In the genomic region with DNA sequence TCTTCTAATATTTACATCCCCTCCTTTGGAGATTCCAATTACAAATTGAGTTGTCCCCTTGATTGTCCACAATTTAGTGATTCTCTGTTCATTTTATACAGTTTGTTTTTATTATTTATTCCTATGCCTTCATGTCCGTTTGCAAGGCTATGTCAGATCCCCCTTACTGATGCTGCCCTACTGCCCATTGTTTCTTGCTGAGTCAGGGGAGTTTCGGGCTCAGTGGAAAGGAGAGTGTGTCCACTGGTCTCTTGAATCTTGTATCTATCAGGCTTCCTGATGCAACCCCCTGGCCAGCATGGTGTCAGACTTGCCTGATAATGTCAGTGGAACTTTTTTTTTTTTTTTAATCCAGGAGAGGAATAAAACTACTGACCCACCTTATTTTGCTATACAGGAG, we compare ENCODE assay signal across 22 cellular contexts.
DNase-seq lines count a peak whose midpoint lies in the region; ATAC-seq, FAIRE-seq and TF ChIP-seq lines count a peak whose summit lies in the region.
"Had no signal": no experiment of that assay in that cellular context is flagged by ENCODE, and none has a peak within 500 bp of the region (broad histone marks: within the 10 kb centered on the region; RNA-seq: fewer than 3 reads in every experiment).

No MANE protein-coding gene starts in this region.

- no peak for TF ChIP-seq RAD21 in HepG2 (CRISPR knock-in tag; IDR thresholded peaks at IDR 0.05)
- no peak for TF ChIP-seq RAD21 in IMR-90 (IDR thresholded peaks at IDR 0.05; ENCODE audit: low read length)
- no peak for TF ChIP-seq RAD21 in H1 (IDR thresholded peaks at IDR 0.05 in 1 of 2, conservative IDR thresholded peaks at IDR 0.05 in 1 of 2; ENCODE audit: low read depth in 2 of 2, low read length in 2 of 2)

- H3K56ac ChIP-seq in IMR-90 (ENCODE audit: extremely low read depth, insufficient read depth, low read length): no peak overlapping the region
- no peak overlapping the region for H3K56ac ChIP-seq in H1 (replicated peaks; ENCODE audit: insufficient read length, low read depth, low read length)

- no peak for TF ChIP-seq CTCF in HepG2 (CRISPR knock-in tag; IDR thresholded peaks at IDR 0.05)
- TF ChIP-seq CTCF in right lobe of liver (IDR thresholded peaks at IDR 0.05): no peak
- TF ChIP-seq CTCF in IMR-90 (conservative IDR thresholded peaks at IDR 0.05; ENCODE audit: low read depth, low read length): no peak
- no peak for TF ChIP-seq CTCF in H1 (IDR thresholded peaks at IDR 0.05; ENCODE audit: control extremely low read depth in 1 of 3, insufficient read depth in 1 of 3, low read depth in 1 of 3, low read length in 3 of 3)
- no peak for TF ChIP-seq CTCF in pancreas (IDR thresholded peaks at IDR 0.05)

- H2BK20ac ChIP-seq in IMR-90 (ENCODE audit: low read depth, low read length) (no peak overlapping the region), H1 (ENCODE audit: low read length) (no peak overlapping the region)

- H3K36me3 ChIP-seq in HepG2 (replicated peaks in 1 of 2; ENCODE audit: control insufficient read depth in 1 of 2, insufficient read depth in 2 of 2, low read length in 2 of 2) (no peaks in the 10 kb centered on the region), right lobe of liver (no peaks in the 10 kb centered on the region), IMR-90 (ENCODE audit: control insufficient read depth, insufficient read depth, low read length) (no peaks in the 10 kb centered on the region), H1 (ENCODE audit: control insufficient read depth in 2 of 4, insufficient read depth in 4 of 4, low read length in 3 of 4) (no peaks in the 10 kb centered on the region), neuronal stem cell (replicated peaks in 1 of 2; ENCODE audit: control insufficient read depth in 2 of 2, insufficient read depth in 2 of 2, low read length in 2 of 2) (no peaks in the 10 kb centered on the region), pancreas (no peaks in the 10 kb centered on the region)
- H3K36me3 ChIP-seq: BLaER1 had no signal

- dilution Hi-C loops in IMR-90 (cut with HindIII; ENCODE audit: low sequenced_read_pairs, unreplicated experiment): no loop called here

- H3K9me3 ChIP-seq in HepG2 (ENCODE audit: low read length): no peaks in the 10 kb centered on the region
- H3K9me3 ChIP-seq in right lobe of liver: no peaks in the 10 kb centered on the region
- 0 out of 2 replicates have a peak, but pooled peaks cover 2% of the 10 kb centered on the region for H3K9me3 ChIP-seq in IMR-90 (ENCODE audit: control insufficient read depth, insufficient read depth, low read length)
- no peaks in the 10 kb centered on the region for H3K9me3 ChIP-seq in H1 (ENCODE audit: insufficient read depth in 2 of 2, low read depth in 1 of 2, low read length in 1 of 2)
- no peaks in the 10 kb centered on the region for H3K9me3 ChIP-seq in neuronal stem cell (replicated peaks in 1 of 2; ENCODE audit: control insufficient read depth in 2 of 2, insufficient read depth in 1 of 2, low read depth in 1 of 2, low read length in 2 of 2)
- H3K9me3 ChIP-seq in pancreas: no peaks in the 10 kb centered on the region
- H3K9me3 ChIP-seq: BLaER1, Caco-2 had no signal

- ATAC-seq in HepG2 (no peak), right lobe of liver (no peak), IMR-90 (ENCODE audit: low read depth) (no peak), pancreas (no peak)
- ATAC-seq: CD8-positive, alpha-beta T cell; HCT116 had no signal

- H3K79me1 ChIP-seq in IMR-90 (ENCODE audit: low read depth in 1 of 2, low read length in 2 of 2) (no peaks in the 10 kb centered on the region), H1 (ENCODE audit: low read depth, low read length) (no peaks in the 10 kb centered on the region), neuronal stem cell (ENCODE audit: low read depth, low read length) (no peaks in the 10 kb centered on the region)

- H2BK5ac ChIP-seq in IMR-90 (ENCODE audit: low read depth, low read length, poor library complexity, severe bottlenecking): no peak overlapping the region
- 0 out of 2 replicates have a peak overlapping the region, but pooled peaks have one; percentile 18 for H2BK5ac ChIP-seq in H1 (ENCODE audit: low read depth, low read length)
- no peak overlapping the region for H2BK5ac ChIP-seq in neuronal stem cell (ENCODE audit: low read length)

- intact Hi-C loops in HepG2 (cut with micrococcal nuclease; ENCODE audit: unreplicated experiment) (no loop called here), right lobe of liver (cut with DNase I) (no loop called here), IMR-90 (cut with micrococcal nuclease) (no loop called here), pancreas (cut with DNase I) (no loop called here)

- H4K8ac ChIP-seq in IMR-90 (ENCODE audit: low read depth in 2 of 2, low read length in 2 of 2) (no peak overlapping the region), H1 (ENCODE audit: extremely low read depth, insufficient read depth, low read length) (no peak overlapping the region), neuronal stem cell (ENCODE audit: low read depth, low read length) (no peak overlapping the region)

- in situ Hi-C loops in HepG2 (cut with HindIII; ENCODE audit: extremely low pct_ligation_motif_present, low pct_unique_long_range_greater_than_20kb): no loop called here
- in situ Hi-C loops in IMR-90 (cut with MboI; ENCODE audit: low sequenced_read_pairs): no loop called here

- H3K27ac ChIP-seq in HepG2 (ENCODE audit: extremely low read length, insufficient read depth, low read length): no peak overlapping the region
- H3K27ac ChIP-seq in right lobe of liver: no peak overlapping the region
- H3K27ac ChIP-seq in IMR-90 (ENCODE audit: insufficient read depth, low read length): no peak overlapping the region
- H3K27ac ChIP-seq in H1 (ENCODE audit: low read depth, low read length): no peak overlapping the region
- no peak overlapping the region for H3K27ac ChIP-seq in neuronal stem cell (replicated peaks; ENCODE audit: low read length)
- no peak overlapping the region for H3K27ac ChIP-seq in pancreas
- H3K27ac ChIP-seq: BLaER1, C4-2B had no signal

- H2BK12ac ChIP-seq in H1 (ENCODE audit: low read depth, low read length): no peak overlapping the region
- H2BK12ac ChIP-seq in neuronal stem cell (ENCODE audit: low read length): no peak overlapping the region

- POLR2A ChIA-PET in HepG2 (lab: Yijun Ruan, JAX): no interaction called here
- POLR2A ChIA-PET in IMR-90 (lab: Charles Lee; ENCODE audit: unreplicated experiment): no interaction called here
- POLR2A ChIA-PET in H1 (lab: Charles Lee; ENCODE audit: partially characterized antibody): no interaction called here

- H3K18ac ChIP-seq in IMR-90 (ENCODE audit: low read depth, low read length): no peak overlapping the region
- H3K18ac ChIP-seq in H1 (ENCODE audit: extremely low read depth, low read length): no peak overlapping the region
- no peak overlapping the region for H3K18ac ChIP-seq in neuronal stem cell (ENCODE audit: low read length)

- no peaks in the 10 kb centered on the region for H4K20me1 ChIP-seq in HepG2 (ENCODE audit: insufficient read depth, low read length)
- H4K20me1 ChIP-seq in IMR-90 (ENCODE audit: insufficient read depth, low read length): no peaks in the 10 kb centered on the region
- H4K20me1 ChIP-seq in H1 (replicated peaks in 1 of 2; ENCODE audit: control insufficient read depth in 1 of 2, insufficient read depth in 2 of 2, low read length in 2 of 2): no peaks in the 10 kb centered on the region
- H4K20me1 ChIP-seq: BLaER1 had no signal

- H3K27me3 ChIP-seq in HepG2 (ENCODE audit: control insufficient read depth in 1 of 2, insufficient read depth in 2 of 2, low read length in 2 of 2) (no peaks in the 10 kb centered on the region), right lobe of liver (no peaks in the 10 kb centered on the region), IMR-90 (ENCODE audit: control insufficient read depth, insufficient read depth, low read length) (no peaks in the 10 kb centered on the region), H1 (replicated peaks in 1 of 4; ENCODE audit: control insufficient read depth in 3 of 4, extremely low read depth in 1 of 4, insufficient read depth in 3 of 4, low read length in 3 of 4) (no peaks in the 10 kb centered on the region), neuronal stem cell (ENCODE audit: control insufficient read depth in 3 of 3, insufficient read depth in 3 of 3, low read depth in 1 of 3, low read length in 3 of 3) (no peaks in the 10 kb centered on the region), pancreas (no peaks in the 10 kb centered on the region)
- H3K27me3 ChIP-seq: BLaER1 had no signal

- BruUV-seq in HepG2 (replicated peaks; lab: Mats Ljungman, UMichigan) (no TSS peak), IMR-90 (replicated peaks; lab: Mats Ljungman, UMichigan) (no TSS peak)

- H3K23ac ChIP-seq in IMR-90 (ENCODE audit: low read depth, low read length) (no peak overlapping the region), H1 (ENCODE audit: insufficient read length) (no peak overlapping the region), neuronal stem cell (ENCODE audit: low read depth, low read length, poor library complexity) (no peak overlapping the region)

- no peaks in the 10 kb centered on the region for H3K79me2 ChIP-seq in HepG2 (ENCODE audit: insufficient read depth, low read length)
- no peaks in the 10 kb centered on the region for H3K79me2 ChIP-seq in H1 (ENCODE audit: control insufficient read depth in 1 of 2, insufficient read depth in 2 of 2, low read length in 2 of 2)

- no peak for FAIRE-seq in HepG2 (lab: Jason Lieb, UNC)
- no peak for FAIRE-seq in H1 (lab: Jason Lieb, UNC)
- FAIRE-seq in pancreas (lab: Jason Lieb, UNC): no peak
- FAIRE-seq: G401.6, GM12892, GM19239 had no signal

- H2AFZ ChIP-seq in HepG2 (ENCODE audit: low read length) (no peak overlapping the region), IMR-90 (replicated peaks; ENCODE audit: low read length, poor library complexity) (no peak overlapping the region), H1 (ENCODE audit: low read length) (no peak overlapping the region), neuronal stem cell (ENCODE audit: low read length) (peak overlapping the region; percentile 43)

- DNase-seq in HepG2 (ENCODE audit: low spot score): no peak
- no peak for DNase-seq in right lobe of liver
- no peak for DNase-seq in IMR-90
- no peak for DNase-seq in H1 (ENCODE audit: low read depth in 1 of 2, low spot score in 2 of 2)
- DNase-seq in neuronal stem cell (ENCODE audit: low spot score): no peak
- DNase-seq in pancreas: no peak
- no peak for DNase-seq in activated CD8-positive, alpha-beta memory T cell treated with anti-CD3 and anti-CD28 coated beads, Interleukin-2, amount 50 U/mL, for 4 hours
- no peak for DNase-seq in A172 (ENCODE audit: low spot score)
- DNase-seq: 8988T; Caco-2; CD4-positive, CD25-positive, alpha-beta regulatory T cell; CD8-positive, alpha-beta T cell; DMS153; DND-41; GOT3; H9 had no signal

- CTCF ChIA-PET in HepG2 (lab: Yijun Ruan, JAX; ENCODE audit: low intra/inter-chr PET ratio, low total read pairs) (no interaction called here), IMR-90 (lab: Yijun Ruan, JAX) (no interaction called here), H1 (lab: Charles Lee; ENCODE audit: partially characterized antibody) (no interaction called here)

- no peaks in the 10 kb centered on the region for H3K23me2 ChIP-seq in H1 (ENCODE audit: low read depth, low read length)

- H3K4me3 ChIP-seq in HepG2 (replicated peaks in 1 of 3; ENCODE audit: insufficient read depth in 1 of 3, low read depth in 2 of 3, low read length in 3 of 3): no peak overlapping the region
- no peak overlapping the region for H3K4me3 ChIP-seq in right lobe of liver
- H3K4me3 ChIP-seq in IMR-90 (ENCODE audit: insufficient read depth, low read depth, low read length): no peak overlapping the region
- no peak overlapping the region for H3K4me3 ChIP-seq in H1 (ENCODE audit: extremely low read depth in 1 of 4, insufficient read depth in 2 of 4, low read depth in 3 of 4, low read length in 4 of 4)
- no peak overlapping the region for H3K4me3 ChIP-seq in neuronal stem cell (ENCODE audit: low read length in 2 of 2)
- H3K4me3 ChIP-seq in pancreas: no peak overlapping the region
- H3K4me3 ChIP-seq: BLaER1 had no signal

- no peak overlapping the region for H2BK15ac ChIP-seq in IMR-90 (ENCODE audit: low read depth, low read length)
- H2BK15ac ChIP-seq in H1 (ENCODE audit: low read length): no peak overlapping the region
- H2BK15ac ChIP-seq in neuronal stem cell (ENCODE audit: low read length): no peak overlapping the region

- no peak overlapping the region for H2AK9ac ChIP-seq in IMR-90 (replicated peaks; ENCODE audit: low read depth, low read length, poor library complexity)

- no peak overlapping the region for H3K4me2 ChIP-seq in HepG2 (ENCODE audit: low read depth, low read length)
- no peak overlapping the region for H3K4me2 ChIP-seq in IMR-90 (ENCODE audit: low read depth, low read length)
- no peak overlapping the region for H3K4me2 ChIP-seq in H1 (ENCODE audit: insufficient read depth in 1 of 2, low read depth in 2 of 2, low read length in 2 of 2)
- H3K4me2 ChIP-seq in neuronal stem cell (ENCODE audit: insufficient read depth, low read length, poor library complexity, severe bottlenecking): no peak overlapping the region
- H3K4me2 ChIP-seq: BLaER1 had no signal

- TF ChIP-seq EP300 in HepG2 (IDR thresholded peaks at IDR 0.05; ENCODE audit: low read depth in 2 of 2, low read length in 2 of 2) (no peak), HepG2 (CRISPR knock-in tag; IDR thresholded peaks at IDR 0.05; ENCODE audit: borderline replicate concordance) (no peak), H1 (IDR thresholded peaks at IDR 0.05; ENCODE audit: borderline replicate concordance in 1 of 2, low read depth in 2 of 2, low read length in 2 of 2) (no peak)

- H4K91ac ChIP-seq in IMR-90 (ENCODE audit: insufficient read depth, low read depth, low read length) (no peak overlapping the region), H1 (replicated peaks; ENCODE audit: insufficient read length, low read length) (no peak overlapping the region), neuronal stem cell (ENCODE audit: low read depth, low read length, poor library complexity) (no peak overlapping the region)

- TF ChIP-seq POLR2A in HepG2 (IDR thresholded peaks at IDR 0.05; ENCODE audit: insufficient read depth in 1 of 2, low read depth in 2 of 2, low read length in 2 of 2): no peak
- TF ChIP-seq POLR2A in right lobe of liver (IDR thresholded peaks at IDR 0.05): no peak
- no peak for TF ChIP-seq POLR2A in IMR-90 (IDR thresholded peaks at IDR 0.05; ENCODE audit: low read depth, low read length)
- TF ChIP-seq POLR2A in H1 (IDR thresholded peaks at IDR 0.05; ENCODE audit: control extremely low read depth in 1 of 2, low read depth in 2 of 2, low read length in 2 of 2): no peak

- WGBS in HepG2 (ENCODE audit: low lambda C conversion rate): 4% methylated on average over 2 of the region's 2 CpGs
- 36% methylated on average over 2 of the region's 2 CpGs for WGBS in right lobe of liver (ENCODE audit: insufficient coverage, low coverage, low lambda C conversion rate, missing lambda C conversion rate)
- no CpG with 5 or more reads among the region's 2 CpGs for WGBS in IMR-90 (ENCODE audit: extremely low coverage in 2 of 2, insufficient read length in 1 of 2), 2 experiments
- WGBS in H1 (ENCODE audit: extremely low coverage in 1 of 2, insufficient coverage in 1 of 2, insufficient read length in 1 of 2, insufficient replicate concordance in 2 of 2, low coverage in 1 of 2, low lambda C conversion rate in 2 of 2, missing lambda C conversion rate in 1 of 2), 2 experiments: 91% methylated on average over 2 of the region's 2 CpGs; no CpG with 5 or more reads in 1 of the 2 experiments
- WGBS in neuronal stem cell (ENCODE audit: extremely low coverage in 2 of 2, insufficient read length in 2 of 2, insufficient replicate concordance in 1 of 2), 2 donors: no CpG with 5 or more reads among the region's 2 CpGs
- 46 to 50% methylated on average over 2 of the region's 2 CpGs for WGBS in pancreas, 2 donors

- no peak overlapping the region for H3K14ac ChIP-seq in IMR-90 (replicated peaks; ENCODE audit: low read depth, low read length)
- H3K14ac ChIP-seq in H1 (ENCODE audit: insufficient read length): no peak overlapping the region
- H3K14ac ChIP-seq in neuronal stem cell (ENCODE audit: low read length): no peak overlapping the region

- H3K4ac ChIP-seq in IMR-90 (ENCODE audit: low read depth, low read length) (no peak overlapping the region), H1 (replicated peaks; ENCODE audit: insufficient read length, low read depth, low read length) (no peak overlapping the region), neuronal stem cell (ENCODE audit: low read length) (no peak overlapping the region)

- no peak overlapping the region for H2AK5ac ChIP-seq in IMR-90 (ENCODE audit: low read depth, low read length)
- H2AK5ac ChIP-seq in H1 (ENCODE audit: low read depth, low read length): no peak overlapping the region
- no peak overlapping the region for H2AK5ac ChIP-seq in neuronal stem cell (ENCODE audit: low read depth, low read length)

- no peaks in the 10 kb centered on the region for H3K9me1 ChIP-seq in IMR-90 (ENCODE audit: insufficient read depth, low read length)

- H3K9ac ChIP-seq in HepG2 (ENCODE audit: insufficient read depth, low read depth, low read length) (no peak overlapping the region), IMR-90 (ENCODE audit: low read depth, low read length) (no peak overlapping the region), H1 (replicated peaks in 1 of 4; ENCODE audit: extremely low read depth in 1 of 4, low read depth in 3 of 4, low read length in 3 of 4) (no peak overlapping the region), neuronal stem cell (ENCODE audit: low read depth, low read length, poor library complexity) (no peak overlapping the region)
- H3K9ac ChIP-seq: BLaER1 had no signal

- H3K4me1 ChIP-seq in HepG2 (ENCODE audit: insufficient read depth, low read length) (no peaks in the 10 kb centered on the region), right lobe of liver (no peaks in the 10 kb centered on the region), IMR-90 (ENCODE audit: control insufficient read depth, insufficient read depth, low read length) (no peaks in the 10 kb centered on the region), H1 (replicated peaks in 1 of 4; ENCODE audit: control insufficient read depth in 3 of 4, insufficient read depth in 4 of 4, low read length in 3 of 4) (no peaks in the 10 kb centered on the region), neuronal stem cell (ENCODE audit: control insufficient read depth in 2 of 2, insufficient read depth in 1 of 2, low read depth in 1 of 2, low read length in 2 of 2) (peaks cover 0 to 2% of the 10 kb centered on the region in 2 donors), pancreas (no peaks in the 10 kb centered on the region)
- H3K4me1 ChIP-seq: BLaER1, Caco-2 had no signal

- H4K5ac ChIP-seq in IMR-90 (ENCODE audit: low read depth, low read length): no peak overlapping the region
- H4K5ac ChIP-seq in H1 (ENCODE audit: insufficient read length, low read depth, low read length): no peak overlapping the region

- no peak overlapping the region for H2BK120ac ChIP-seq in IMR-90 (ENCODE audit: low read depth, low read length)
- peak overlapping the region; percentile 43 for H2BK120ac ChIP-seq in H1 (replicated peaks; ENCODE audit: low read depth, low read length)
- no peak overlapping the region for H2BK120ac ChIP-seq in neuronal stem cell (ENCODE audit: low read depth, low read length)
